1 cellular context compared by ENCODE assay signal in the genomic region with DNA sequence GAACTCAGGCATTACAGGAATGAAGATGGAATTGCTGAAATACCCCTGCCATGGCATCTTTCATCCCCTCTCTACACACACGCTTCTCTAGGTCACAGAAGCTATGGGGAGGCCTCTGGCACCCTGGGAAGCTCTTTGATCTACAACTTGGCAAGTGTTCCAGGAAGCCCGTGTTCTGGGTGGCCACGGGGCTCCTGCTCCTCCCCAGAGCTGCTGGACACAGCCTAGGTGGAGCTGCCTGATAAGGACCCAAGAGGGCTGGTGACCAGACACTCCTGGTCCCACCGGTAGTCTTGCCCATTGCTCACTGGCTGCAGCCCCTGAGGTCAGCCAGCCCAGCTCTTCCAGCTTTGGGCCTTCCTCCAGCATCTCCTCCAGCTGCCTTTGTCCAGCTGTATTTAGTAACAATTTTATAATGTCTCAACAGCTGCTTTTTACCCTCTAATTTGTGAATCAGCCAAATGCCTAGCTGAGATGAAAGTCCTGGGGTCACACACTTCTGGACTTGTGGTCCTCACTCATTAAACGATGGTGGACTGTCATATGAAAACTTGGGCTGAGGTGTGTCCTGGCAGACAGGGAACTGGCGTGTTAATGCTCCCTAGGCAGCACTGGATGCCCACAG.
TF ChIP-seq lines count a peak whose summit lies in the region.

No MANE protein-coding gene starts in this region.

TF ChIP-seq in IMR-90, 13 proteins besides CTCF, POLR2A, EP300 and RAD21:
- no peak for TF ChIP-seq MXI1 (IDR thresholded peaks at IDR 0.05; ENCODE audit: borderline replicate concordance, low read depth, low read length)
- TF ChIP-seq RCOR1 (IDR thresholded peaks at IDR 0.05; ENCODE audit: insufficient replicate concordance, low read length) = no peak
- TF ChIP-seq SMC3 (IDR thresholded peaks at IDR 0.05; ENCODE audit: low read depth, low read length) = no peak
- TF ChIP-seq MAZ (IDR thresholded peaks at IDR 0.05; ENCODE audit: borderline replicate concordance, low read depth, low read length) = no peak
- TF ChIP-seq CHD1 (IDR thresholded peaks at IDR 0.05; ENCODE audit: low read depth, low read length) = no peak
- TF ChIP-seq NFE2L2 (IDR thresholded peaks at IDR 0.05; ENCODE audit: low read depth, low read length) = no peak
- no peak for TF ChIP-seq CEBPB (IDR thresholded peaks at IDR 0.05; ENCODE audit: low read depth, low read length)
- no peak for TF ChIP-seq BHLHE40 (IDR thresholded peaks at IDR 0.05; ENCODE audit: low read depth, low read length)
